In the genomic region with DNA sequence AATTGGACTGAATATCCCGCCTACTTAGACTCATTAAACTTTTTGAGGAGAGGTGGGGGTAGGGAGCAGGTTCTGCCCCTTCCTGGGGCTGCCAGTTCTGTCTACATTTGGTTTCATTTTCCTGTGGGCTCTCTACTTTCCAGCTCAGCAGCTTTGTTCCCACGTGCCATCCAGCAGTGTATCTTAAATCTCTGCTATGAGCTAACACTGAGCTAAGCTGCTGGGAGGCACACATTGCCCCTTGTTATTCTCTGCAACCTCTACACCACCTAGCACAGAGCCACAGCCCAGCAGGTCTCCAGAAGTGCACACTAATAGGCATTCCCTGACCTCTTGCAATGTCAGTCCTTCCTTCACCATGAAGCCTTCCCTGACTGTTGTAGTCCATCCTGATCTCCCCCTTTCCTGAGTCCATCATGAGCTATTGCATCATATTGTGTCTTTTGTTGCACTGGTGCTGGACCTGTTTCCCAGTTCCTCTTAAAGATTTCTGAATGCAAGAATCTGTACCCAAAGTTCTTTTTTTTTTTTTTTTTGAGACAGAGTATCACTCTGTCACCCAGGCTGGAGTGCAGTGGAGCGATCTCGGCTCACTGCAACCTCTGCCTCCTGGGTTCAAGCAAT, we compare ENCODE assay signal across 1 cellular context.
TF ChIP-seq lines count a peak whose summit lies in the region.

No MANE protein-coding gene starts in this region.

TF ChIP-seq in H1, 55 proteins besides CTCF, POLR2A, EP300 and RAD21:
- TF ChIP-seq TCF12 (IDR thresholded peaks at IDR 0.05; ENCODE audit: low read depth, low read length), result no peak
- TF ChIP-seq POLR2AphosphoS5 (IDR thresholded peaks at IDR 0.05; ENCODE audit: low read depth, low read length), result peak; percentile 32; the same call in 1 of the 2 replicates
- peak; percentile 57; the same call in 1 of the 2 replicates for TF ChIP-seq CEBPB (IDR thresholded peaks at IDR 0.05; ENCODE audit: low read depth, low read length)
- no peak for TF ChIP-seq TBP (IDR thresholded peaks at IDR 0.05; ENCODE audit: low read depth, low read length)
